Comparison of ENCODE assay signal across 1 cellular context in the genomic region with DNA sequence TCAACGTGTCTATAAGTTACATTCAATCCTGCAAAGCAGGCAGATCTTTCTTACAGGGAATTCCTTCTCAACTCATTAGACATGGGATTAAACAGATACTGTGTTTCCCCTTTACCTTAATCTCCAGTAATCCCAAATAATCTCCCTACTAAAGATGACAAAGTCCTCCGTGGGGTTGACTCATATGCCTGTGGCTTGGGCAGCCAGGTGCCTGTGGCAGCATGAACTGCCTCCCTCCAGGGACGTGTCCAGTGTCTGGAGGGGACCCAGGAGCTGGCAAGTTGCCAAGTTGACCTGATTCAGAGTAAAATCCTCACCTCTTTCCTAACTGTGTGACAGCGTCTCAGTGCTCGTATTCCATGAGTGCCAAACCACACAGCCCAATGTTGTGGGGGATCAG.
A peak's percentile ranks its signal among the peaks of the same experiment; 100 is the strongest.
TF ChIP-seq lines count a peak whose summit lies in the region.

No MANE protein-coding gene starts in this region.

TF ChIP-seq in HepG2, 621 proteins besides CTCF, POLR2A, EP300 and RAD21 (continued from another document):
- no peak for TF ChIP-seq ARID3A (IDR thresholded peaks at IDR 0.05; ENCODE audit: low read depth, low read length)
- peak; percentile 90 for TF ChIP-seq LCORL (IDR thresholded peaks at IDR 0.05)
- TF ChIP-seq LCORL (CRISPR knock-in tag; IDR thresholded peaks at IDR 0.05): no peak
- TF ChIP-seq, protein P1, sequence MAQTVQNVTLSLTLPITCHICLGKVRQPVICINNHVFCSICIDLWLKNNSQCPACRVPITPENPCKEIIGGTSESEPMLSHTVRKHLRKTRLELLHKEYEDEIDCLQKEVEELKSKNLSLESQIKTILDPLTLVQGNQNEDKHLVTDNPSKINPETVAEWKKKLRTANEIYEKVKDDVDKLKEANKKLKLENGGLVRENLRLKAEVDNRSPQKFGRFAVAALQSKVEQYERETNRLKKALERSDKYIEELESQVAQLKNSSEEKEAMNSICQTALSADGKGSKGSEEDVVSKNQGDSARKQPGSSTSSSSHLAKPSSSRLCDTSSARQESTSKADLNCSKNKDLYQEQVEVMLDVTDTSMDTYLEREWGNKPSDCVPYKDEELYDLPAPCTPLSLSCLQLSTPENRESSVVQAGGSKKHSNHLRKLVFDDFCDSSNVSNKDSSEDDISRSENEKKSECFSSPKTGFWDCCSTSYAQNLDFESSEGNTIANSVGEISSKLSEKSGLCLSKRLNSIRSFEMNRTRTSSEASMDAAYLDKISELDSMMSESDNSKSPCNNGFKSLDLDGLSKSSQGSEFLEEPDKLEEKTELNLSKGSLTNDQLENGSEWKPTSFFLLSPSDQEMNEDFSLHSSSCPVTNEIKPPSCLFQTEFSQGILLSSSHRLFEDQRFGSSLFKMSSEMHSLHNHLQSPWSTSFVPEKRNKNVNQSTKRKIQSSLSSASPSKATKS (CRISPR knock-in tag; IDR thresholded peaks at IDR 0.05): no peak
